Comparison of ENCODE assay signal across 8 cellular contexts in the genomic region with DNA sequence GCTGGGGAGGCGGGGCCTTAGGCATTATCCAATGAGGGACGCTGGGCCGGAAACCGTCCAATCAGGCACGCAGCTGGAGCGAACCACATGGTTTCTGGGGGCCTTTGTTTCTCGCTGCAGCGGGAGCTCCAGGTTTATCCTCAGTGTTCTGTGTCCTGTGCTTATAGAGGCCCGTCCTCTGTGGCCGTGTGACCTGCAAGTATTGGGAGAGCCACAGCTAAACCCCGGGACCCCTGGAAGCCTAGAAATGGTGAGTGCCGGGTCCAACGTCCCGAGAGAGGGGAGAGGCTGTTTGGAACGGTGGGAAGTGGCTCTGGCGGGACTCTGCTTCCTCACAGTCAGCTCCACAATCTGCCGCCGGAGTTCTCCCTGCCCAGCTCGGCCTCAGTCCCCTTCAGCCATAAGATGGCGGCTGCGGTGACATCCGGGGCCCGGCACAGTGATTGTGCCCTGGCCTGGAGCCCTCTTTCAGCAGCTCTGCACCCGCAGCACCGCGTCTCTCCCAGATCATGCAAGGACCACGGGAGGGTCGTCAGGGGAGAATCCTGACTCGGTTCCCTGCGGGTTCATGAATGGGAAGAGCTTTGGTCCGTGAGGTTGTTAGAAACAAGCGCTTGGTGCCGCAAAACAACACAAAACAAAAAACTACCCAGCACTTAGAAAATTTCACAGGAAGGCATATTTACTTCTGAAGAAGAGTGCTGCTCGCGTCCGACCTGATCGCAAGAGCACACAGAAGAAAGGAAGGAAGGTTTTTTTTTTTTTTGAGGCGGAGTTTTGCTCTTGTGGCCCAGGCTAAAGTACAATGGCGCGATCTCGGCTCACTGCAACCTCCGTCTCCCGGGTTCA. TPM values are rescaled to one million over a fixed set of nuclear protein-coding genes. Genes with fewer than 3 reads are reported as not detected.
A peak's percentile ranks its signal among the peaks of the same experiment; 100 is the strongest.
DNase-seq lines count a peak whose midpoint lies in the region; TF ChIP-seq lines count a peak whose summit lies in the region.

Gene ZNF253 (plus strand): TSS at position 133 of the 849 bp plus-strand sequence. CDS start 115 bp downstream, at position 248.

- TF ChIP-seq EP300 in SK-N-SH (IDR thresholded peaks at IDR 0.05; ENCODE audit: borderline replicate concordance in 1 of 2, low read depth in 1 of 2, low read length in 1 of 2) (no peak), suprapubic skin (IDR thresholded peaks at IDR 0.05) (no peak)

- CTCF ChIA-PET in HEK293T (lab: Yijun Ruan, JAX) (no interaction called here), SK-N-SH (lab: Yijun Ruan, JAX) (interaction anchor here (0.6 to 1.4 kb wide), 4 partner anchors 9 to 95 kb away, joined by 3 to 4 read pairs (median 4); no protein-coding TSS in a partner anchor)

- H3F3A ChIP-seq in SK-N-SH (replicated peaks; ENCODE audit: insufficient read depth) = peaks cover 7% of the 10 kb centered on the region

- H3K27me3 ChIP-seq in SK-N-SH (ENCODE audit: insufficient read depth) (no peaks in the 10 kb centered on the region), suprapubic skin (no peaks in the 10 kb centered on the region)

- H2AFZ ChIP-seq in SK-N-SH (ENCODE audit: low read depth) = peak within 1 kb of the TSS; percentile 99

- H3K4me1 ChIP-seq in SK-N-SH (ENCODE audit: control insufficient read depth in 1 of 2, insufficient read depth in 2 of 2, low read depth in 1 of 2, low read length in 1 of 2) (no peaks in the 10 kb centered on the region), suprapubic skin (peaks cover 27% of the 10 kb centered on the region)

- DNase-seq in GF-D8 (lab: John Stamatoyannopoulos, UW) (peak; percentile 90), HEK293T (ENCODE audit: extremely low spot score) (peak; percentile 7), NAMALWA (ENCODE audit: low spot score) (peak; percentile 98), SK-N-SH (peak; percentile 92), glomerular endothelial cell (ENCODE audit: extremely low read depth, low read depth, low spot score) (peak; percentile 80), nucleus accumbens (lab: John Stamatoyannopoulos, UW) (peak; percentile 80 to 99 (median 94)), suprapubic skin (ENCODE audit: low spot score in 2 of 2) (peak; percentile 98 to 99)
- peak; percentile 96 for DNase-seq in activated naive CD4-positive, alpha-beta T cell treated with anti-CD3 and anti-CD28 coated beads, Interleukin-2, amount 50 U/mL, for 16 hours

- peaks cover 46% of the 10 kb centered on the region for H3K79me2 ChIP-seq in SK-N-SH (ENCODE audit: insufficient read depth)

- H3K4me3 ChIP-seq in SK-N-SH (ENCODE audit: low read depth in 2 of 2, low read length in 1 of 2) = peak within 1 kb of the TSS; percentile 78 to 97
- H3K4me3 ChIP-seq in suprapubic skin = peak within 1 kb of the TSS; percentile 64

- TF ChIP-seq RAD21 in SK-N-SH (IDR thresholded peaks at IDR 0.05; ENCODE audit: low read length) = no peak

- H3K9me2 ChIP-seq in SK-N-SH = no peaks in the 10 kb centered on the region

- H4K20me1 ChIP-seq in SK-N-SH (ENCODE audit: insufficient read depth) = no peaks in the 10 kb centered on the region

- H3K36me3 ChIP-seq in SK-N-SH (replicated peaks in 1 of 2; ENCODE audit: control insufficient read depth in 1 of 2, insufficient read depth in 2 of 2, low read length in 1 of 2) = peaks cover 0 to 11% of the 10 kb centered on the region in 2 experiments
- no peaks in the 10 kb centered on the region for H3K36me3 ChIP-seq in suprapubic skin

- H3K27ac ChIP-seq in SK-N-SH (ENCODE audit: low read depth in 2 of 2, low read length in 1 of 2) (peak within 1 kb of the TSS; percentile 80 to 97), suprapubic skin (peak within 1 kb of the TSS; percentile 91)

- peak within 1 kb of the TSS; percentile 93 for H3K9ac ChIP-seq in SK-N-SH

- H3K9me3 ChIP-seq in SK-N-SH = peaks cover 13% of the 10 kb centered on the region; the same call in 1 of the 2 replicates
- H3K9me3 ChIP-seq in suprapubic skin = no peaks in the 10 kb centered on the region

- peak within 1 kb of the TSS; percentile 92 for H3K4me2 ChIP-seq in SK-N-SH

- TF ChIP-seq POLR2A in suprapubic skin (IDR thresholded peaks at IDR 0.05) = peak; percentile 54 to 86

- 2% methylated on average over 39 of the region's 43 CpGs for WGBS in SK-N-SH (ENCODE audit: low lambda C conversion rate)
- under 1% methylated on average over 36 of the region's 43 CpGs for WGBS in suprapubic skin

- POLR2A ChIA-PET in HEK293T (lab: Yijun Ruan, JAX) (no interaction called here), SK-N-SH (lab: Yijun Ruan, JAX) (interaction anchor here (0.6 to 1.8 kb wide), 16 partner anchors 9 to 795 kb away, joined by 3 to 40 read pairs (median 4); partner anchors contain the start of genes LPAR2, ZNF14, ZNF486 and ZNF506)

- no peak for TF ChIP-seq CTCF in SK-N-SH (IDR thresholded peaks at IDR 0.05)
- no peak for TF ChIP-seq CTCF in suprapubic skin (IDR thresholded peaks at IDR 0.05)

TF ChIP-seq in HEK293T, 16 proteins besides CTCF, POLR2A, EP300 and RAD21:
- no peak for TF ChIP-seq L3MBTL2 (conservative IDR thresholded peaks at IDR 0.05)
- no peak for TF ChIP-seq HDGF (IDR thresholded peaks at IDR 0.05; ENCODE audit: borderline replicate concordance)
- no peak for TF ChIP-seq LEF1 (IDR thresholded peaks at IDR 0.05; ENCODE audit: borderline replicate concordance)
- TF ChIP-seq CTBP1 (IDR thresholded peaks at IDR 0.05; ENCODE audit: borderline replicate concordance) = no peak

TF ChIP-seq in SK-N-SH, 30 proteins besides CTCF, POLR2A, EP300 and RAD21 (continues in another document):
- TF ChIP-seq CHD2 (IDR thresholded peaks at IDR 0.05; ENCODE audit: low read length, partially characterized antibody) = peak; percentile 18
- TF ChIP-seq JUND (IDR thresholded peaks at IDR 0.05) = no peak
- TF ChIP-seq USF2 (IDR thresholded peaks at IDR 0.05; ENCODE audit: borderline replicate concordance, low read depth, low read length) = 0 out of 2 replicates have a peak, but pooled peaks have one; percentile 10
- TF ChIP-seq MAX (IDR thresholded peaks at IDR 0.05; ENCODE audit: low read depth) = peak; percentile 94
- TF ChIP-seq RFX5 (IDR thresholded peaks at IDR 0.05; ENCODE audit: low read length) = peak; percentile 94
- TF ChIP-seq, protein P1, sequence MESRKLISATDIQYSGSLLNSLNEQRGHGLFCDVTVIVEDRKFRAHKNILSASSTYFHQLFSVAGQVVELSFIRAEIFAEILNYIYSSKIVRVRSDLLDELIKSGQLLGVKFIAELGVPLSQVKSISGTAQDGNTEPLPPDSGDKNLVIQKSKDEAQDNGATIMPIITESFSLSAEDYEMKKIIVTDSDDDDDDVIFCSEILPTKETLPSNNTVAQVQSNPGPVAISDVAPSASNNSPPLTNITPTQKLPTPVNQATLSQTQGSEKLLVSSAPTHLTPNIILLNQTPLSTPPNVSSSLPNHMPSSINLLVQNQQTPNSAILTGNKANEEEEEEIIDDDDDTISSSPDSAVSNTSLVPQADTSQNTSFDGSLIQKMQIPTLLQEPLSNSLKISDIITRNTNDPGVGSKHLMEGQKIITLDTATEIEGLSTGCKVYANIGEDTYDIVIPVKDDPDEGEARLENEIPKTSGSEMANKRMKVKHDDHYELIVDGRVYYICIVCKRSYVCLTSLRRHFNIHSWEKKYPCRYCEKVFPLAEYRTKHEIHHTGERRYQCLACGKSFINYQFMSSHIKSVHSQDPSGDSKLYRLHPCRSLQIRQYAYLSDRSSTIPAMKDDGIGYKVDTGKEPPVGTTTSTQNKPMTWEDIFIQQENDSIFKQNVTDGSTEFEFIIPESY (IDR thresholded peaks at IDR 0.05; ENCODE audit: borderline replicate concordance, low read depth) = no peak
- TF ChIP-seq POLR2AphosphoS5 (IDR thresholded peaks at IDR 0.05; ENCODE audit: low read depth, low read length) = peak; percentile 96
- TF ChIP-seq EZH2phosphoT487 (IDR thresholded peaks at IDR 0.05; ENCODE audit: borderline replicate concordance, low read depth) = no peak
- peak; percentile 71; the same call in 1 of the 2 replicates for TF ChIP-seq USF1 (IDR thresholded peaks at IDR 0.05; ENCODE audit: borderline replicate concordance, low read depth)
- TF ChIP-seq SIN3A (IDR thresholded peaks at IDR 0.05; ENCODE audit: borderline replicate concordance, low read depth, low read length) = peak; percentile 84; the same call in 1 of the 2 replicates
- TF ChIP-seq GABPA (IDR thresholded peaks at IDR 0.05; ENCODE audit: low read depth) = no peak; the same call in 1 of the 2 replicates
- no peak; the same call in 1 of the 2 replicates for TF ChIP-seq GATA2 (CRISPR knock-in tag; IDR thresholded peaks at IDR 0.05)
- TF ChIP-seq RCOR1 (IDR thresholded peaks at IDR 0.05; ENCODE audit: low read length) = no peak
- TF ChIP-seq TEAD4 (IDR thresholded peaks at IDR 0.05; ENCODE audit: borderline replicate concordance, insufficient read depth) = no peak
- TF ChIP-seq NRF1 (IDR thresholded peaks at IDR 0.05; ENCODE audit: low read depth, low read length) = no peak
- TF ChIP-seq MEF2A (IDR thresholded peaks at IDR 0.05; ENCODE audit: borderline replicate concordance, low read depth) = no peak

RNA-seq across cellular contexts. Expression of gene ZNF253, which starts in this region (rescaled TPM):
- 0.79 and 0.81 TPM in 2 replicates for polyA plus RNA-seq in SK-N-SH (2012; rRNA removed)
- 1.4 and 1.6 TPM in 2 replicates for polyA plus RNA-seq in SK-N-SH (2012; cell fraction: cytosol; rRNA removed)
- polyA plus RNA-seq in SK-N-SH (2012; cell fraction: nucleus; rRNA removed) = 1.2 and 1.6 TPM in 2 replicates
- total RNA-seq in glomerular endothelial cell (6.7 and 8.3 TPM in 2 replicates), suprapubic skin (10 to 100 TPM in 2 of 4 donors, 1 to 10 TPM in 2; 5.0 to 16.7 (median 8.8) TPM)

Comparison
In these comparisons a context has a peak if more than half of its experiments do, and no peak if none do; other contexts are left out.
1. Peak in every context shown above with its lines: DNase-seq, H3K4me3 ChIP-seq and H3K27ac ChIP-seq.
2. DNase-seq: peak in every context shown above with its lines; median percentile 98 in suprapubic skin; 98 in NAMALWA; 96 in activated naive CD4-positive, alpha-beta T cell treated with anti-CD3 and anti-CD28 coated beads, Interleukin-2, amount 50 U/mL, for 16 hours; 94 in nucleus accumbens; 92 in SK-N-SH; 90 in GF-D8; 80 in glomerular endothelial cell; 7 in HEK293T.